1 cellular context compared by ENCODE assay signal in genomic region chr19:51733742-51734522, GRCh38.
TF ChIP-seq lines count a peak whose summit lies in the region.

No MANE protein-coding gene starts in this region.

TF ChIP-seq in K562, 482 proteins besides CTCF, POLR2A, EP300 and RAD21:
- TF ChIP-seq CBFA2T2 (conservative IDR thresholded peaks at IDR 0.05) = 0 out of 2 replicates have a peak, but pooled peaks have one; percentile 8
- TF ChIP-seq PBX2 (CRISPR knock-in tag; IDR thresholded peaks at IDR 0.05; ENCODE audit: low read depth) = no peak
- TF ChIP-seq PBX2 (tag; conservative IDR thresholded peaks at IDR 0.05; ENCODE audit: low read depth) = peak; percentile 88
- no peak for TF ChIP-seq ZNF764 (CRISPR knock-in tag; IDR thresholded peaks at IDR 0.05; ENCODE audit: low read depth)
- peak; percentile 10; the same call in 1 of the 2 replicates for TF ChIP-seq TCF3 (CRISPR knock-in tag; IDR thresholded peaks at IDR 0.05)
- TF ChIP-seq CEBPB (tag; IDR thresholded peaks at IDR 0.05) = peak; percentile 20; the same call in 1 of the 2 replicates
- no peak for TF ChIP-seq E2F1 (CRISPR knock-in tag; IDR thresholded peaks at IDR 0.05)
- TF ChIP-seq PKNOX1 (IDR thresholded peaks at IDR 0.05) = peak; percentile 79
- no peak for TF ChIP-seq CHD2 (IDR thresholded peaks at IDR 0.05; ENCODE audit: low read depth, low read length)
- peak; percentile 45; the same call in 1 of the 2 replicates for TF ChIP-seq CBFA2T3 (IDR thresholded peaks at IDR 0.05)
- peak; percentile 77; the same call in 1 of the 2 replicates for TF ChIP-seq MECOM (CRISPR knock-in tag; IDR thresholded peaks at IDR 0.05)
- no peak for TF ChIP-seq EHMT2 (IDR thresholded peaks at IDR 0.05)
- TF ChIP-seq RCOR1 (IDR thresholded peaks at IDR 0.05; ENCODE audit: borderline replicate concordance in 1 of 2, low read depth in 2 of 2, low read length in 2 of 2) = 0 out of 4 replicates have a peak, but pooled peaks of 1 of the 2 experiments have one; percentile 36
- peak; percentile 89 for TF ChIP-seq MEIS2 (IDR thresholded peaks at IDR 0.05; ENCODE audit: partially characterized antibody)
- 0 out of 4 replicates have a peak, but pooled peaks of 1 of the 2 experiments have one; percentile 21 for TF ChIP-seq TBL1XR1 (IDR thresholded peaks at IDR 0.05; ENCODE audit: low read length in 2 of 2)
